Comparison of ENCODE assay signal across 8 cellular contexts in genomic region chr17:30824002-30824355, GRCh38. TPM values are rescaled to one million over a fixed set of nuclear protein-coding genes. Genes with fewer than 3 reads are reported as not detected.
DNase-seq lines count a peak whose midpoint lies in the region; ATAC-seq and TF ChIP-seq lines count a peak whose summit lies in the region.

No MANE protein-coding gene starts in this region.

- no peak for TF ChIP-seq CTCF in AG10803 (conservative IDR thresholded peaks at IDR 0.05; ENCODE audit: low read length)
- TF ChIP-seq CTCF in GM20000 (IDR thresholded peaks at IDR 0.05; ENCODE audit: extremely low read depth, missing control alignments): no peak
- no peak for TF ChIP-seq CTCF in PC-9 (conservative IDR thresholded peaks at IDR 0.05)
- TF ChIP-seq CTCF in cardiac fibroblast (IDR thresholded peaks at IDR 0.05; ENCODE audit: low read depth, low read length): no peak

- no peaks in the 10 kb centered on the region for H3K36me3 ChIP-seq in PC-9 (ENCODE audit: low read depth)

- H3K27ac ChIP-seq in PC-9: no peak overlapping the region
- peak overlapping the region; percentile 85 for H3K27ac ChIP-seq in substantia nigra (ENCODE audit: low read depth, low read length, poor library complexity, severe bottlenecking)

- peak overlapping the region; percentile 100 for H2AFZ ChIP-seq in PC-9

- H3K4me3 ChIP-seq in AG10803 (ENCODE audit: low read length): peak overlapping the region; percentile 87
- peak overlapping the region; percentile 98 for H3K4me3 ChIP-seq in PC-9
- H3K4me3 ChIP-seq in cardiac fibroblast (replicated peaks in 1 of 2; ENCODE audit: low read depth in 2 of 2, low read length in 2 of 2): peak overlapping the region; percentile 86 to 95

- peak overlapping the region; percentile 99 for H3K4me2 ChIP-seq in PC-9

- peaks cover 53% of the 10 kb centered on the region for H3K79me2 ChIP-seq in PC-9 (ENCODE audit: low read depth)

- peaks cover 19% of the 10 kb centered on the region; the same call in 1 of the 2 replicates for H3F3A ChIP-seq in PC-9 (ENCODE audit: insufficient read depth, low read depth)

- peaks cover 10% of the 10 kb centered on the region; the same call in 1 of the 2 replicates for H4K20me1 ChIP-seq in PC-9 (ENCODE audit: insufficient read depth)

- H3K4me1 ChIP-seq in PC-9 (replicated peaks; ENCODE audit: insufficient read depth): peaks cover 33% of the 10 kb centered on the region

- POLR2A ChIA-PET in PC-9 (lab: Charles Lee; ENCODE audit: unreplicated experiment): no interaction called here

- H3K27me3 ChIP-seq in PC-9 (ENCODE audit: insufficient read depth, low read depth): no peaks in the 10 kb centered on the region

- no peaks in the 10 kb centered on the region for H3K9me2 ChIP-seq in PC-9 (ENCODE audit: insufficient read depth)

- BruUV-seq in PC-9 (replicated peaks; lab: Mats Ljungman, UMichigan): no TSS peak

- intact Hi-C loops in PC-9 (cut with micrococcal nuclease; ENCODE audit: unreplicated experiment): no loop called here
- intact Hi-C loops in left colon (cut with DNase I, micrococcal nuclease): no loop called here

- H3K9me3 ChIP-seq in PC-9 (ENCODE audit: insufficient read depth, low read depth): no peaks in the 10 kb centered on the region

- no peak for DNase-seq in AG10803 (ENCODE audit: low read depth)
- peak; percentile 57 for DNase-seq in GM20000 (ENCODE audit: low spot score)
- DNase-seq in PC-9: no peak
- DNase-seq in cardiac fibroblast (ENCODE audit: low read depth in 2 of 2): peak in 1 of 2 donors; percentile 16
- peak; percentile 47 to 51 for DNase-seq in left colon
- DNase-seq in substantia nigra (lab: John Stamatoyannopoulos, UW): peak in 4 of 49 donors; percentile 19 to 33 (median 26)
- DNase-seq in NCI-H1417 (lab: John Stamatoyannopoulos, UW): no peak

- CTCF ChIA-PET in PC-9 (lab: Charles Lee): interaction anchor here (0.6 to 0.8 kb wide), 4 partner anchors 56 to 1609 kb away, joined by 3 to 27 read pairs (median 6); no protein-coding TSS in a partner anchor

- no peak for ATAC-seq in left colon
- ATAC-seq in HG02884 (IDR thresholded peaks at IDR 0.05; ENCODE audit: unreplicated experiment): no peak

RNA-seq across cellular contexts. Expression of gene CRLF3, which starts 0.5 kb away (rescaled TPM):
- total RNA-seq in PC-9 (2021) (12.9 and 14.1 TPM in 2 replicates), left colon (10 to 100 TPM; 13.5 to 15.5 TPM)

RNA-seq across cellular contexts. Expression of gene ATAD5, which starts 7.8 kb away (rescaled TPM):
- total RNA-seq in PC-9 (2021) (12.5 and 14.1 TPM in 2 replicates), left colon (1 to 10 TPM; 2.0 to 3.7 TPM)

Comparison
In these comparisons a context has a peak if more than half of its experiments do, and no peak if none do; other contexts are left out.
1. DNase-seq: peak in GM20000 (single experiment) and left colon (2 of 2); none in AG10803 (single experiment), PC-9 (0 of 2) and NCI-H1417 (0 of 3).
2. Peak in every context shown above with its lines, with median percentiles within 50 percentile points of each other: H3K4me3 ChIP-seq.